ENCODE assay signal across 18 cellular contexts in the genomic region with DNA sequence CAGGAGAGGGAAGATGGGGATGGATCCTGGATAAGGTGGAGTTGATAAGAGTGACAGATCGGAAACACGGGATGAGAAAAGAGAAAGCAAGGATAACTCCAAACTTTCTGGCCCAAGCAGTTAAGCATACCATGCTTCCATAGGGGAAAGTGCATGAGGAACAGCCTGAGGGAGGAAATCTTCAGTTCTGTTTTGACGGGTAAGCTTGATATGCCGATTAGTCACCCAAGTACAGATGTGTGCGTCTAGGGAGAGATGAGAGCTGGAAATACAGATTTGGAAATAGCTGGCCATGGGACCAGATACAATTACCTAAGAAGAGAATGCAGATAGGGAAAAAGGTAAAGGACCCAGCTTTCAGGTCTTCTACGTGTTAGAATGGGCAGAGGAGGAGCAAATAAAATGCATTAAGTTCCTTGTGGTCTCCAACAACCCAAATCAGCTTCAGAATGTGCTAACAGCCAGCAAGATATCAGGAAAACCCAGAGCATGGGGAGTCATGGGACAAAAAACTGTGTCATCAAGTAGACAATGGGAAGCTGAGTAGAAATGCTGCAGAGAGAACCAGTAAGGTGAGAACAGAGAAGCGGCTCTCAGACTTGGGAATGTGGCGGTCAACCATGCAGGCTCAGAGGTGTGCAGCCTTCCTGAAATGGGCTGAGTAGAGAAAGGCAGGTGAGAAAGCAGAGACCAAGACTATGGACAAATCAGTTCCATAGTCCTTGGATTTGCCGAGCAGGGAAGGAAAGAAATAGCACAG. TPM values are rescaled to one million over a fixed set of nuclear protein-coding genes. Genes with fewer than 3 reads are reported as not detected.
DNase-seq lines count a peak whose midpoint lies in the region; ATAC-seq and TF ChIP-seq lines count a peak whose summit lies in the region.
"Had no signal": no experiment of that assay in that cellular context is flagged by ENCODE, and none has a peak within 500 bp of the region (broad histone marks: within the 10 kb centered on the region; RNA-seq: fewer than 3 reads in every experiment).

No MANE protein-coding gene starts in this region.

- no peak overlapping the region for H3K4me3 ChIP-seq in mammary epithelial cell (replicated peaks in 1 of 3; ENCODE audit: insufficient read depth in 1 of 3, low read depth in 2 of 3, low read length in 3 of 3)
- no peak overlapping the region for H3K4me3 ChIP-seq in fibroblast of pulmonary artery (replicated peaks; ENCODE audit: low read depth, low read length)
- H3K4me3 ChIP-seq in dorsolateral prefrontal cortex = no peak overlapping the region

- ATAC-seq in GM19452 (IDR thresholded peaks at IDR 0.05; ENCODE audit: unreplicated experiment) = no peak
- ATAC-seq: PC-3 had no signal

- in situ Hi-C loops in mammary epithelial cell (cut with MboI; ENCODE audit: low sequenced_read_pairs in 2 of 2) = no loop called here

- H2AFZ ChIP-seq in mammary epithelial cell (ENCODE audit: low read depth, low read length) = no peak overlapping the region

- 85% methylated on average over 9 of the region's 9 CpGs for WGBS in mammary epithelial cell (ENCODE audit: low coverage, missing lambda C conversion rate)

- no peaks in the 10 kb centered on the region for H3K4me1 ChIP-seq in mammary epithelial cell (ENCODE audit: insufficient read depth, low read length)

- H4K20me1 ChIP-seq in mammary epithelial cell (ENCODE audit: insufficient read depth, low read length) = no peaks in the 10 kb centered on the region

- no peak overlapping the region for H3K4me2 ChIP-seq in mammary epithelial cell (ENCODE audit: insufficient read depth, low read depth, low read length)
- H3K4me2 ChIP-seq: SK-N-SH had no signal

- BruUV-seq in mammary epithelial cell (replicated peaks; lab: Mats Ljungman, UMichigan) = no TSS peak

- H3K27ac ChIP-seq in mammary epithelial cell (ENCODE audit: insufficient read depth, low read depth, low read length) (no peak overlapping the region), dorsolateral prefrontal cortex (no peak overlapping the region)

- dilution Hi-C loops in mammary epithelial cell (cut with HindIII; ENCODE audit: low sequenced_read_pairs) = no loop called here

- H3K9me3 ChIP-seq in mammary epithelial cell (replicated peaks; ENCODE audit: insufficient read depth, low read length) = no peaks in the 10 kb centered on the region
- H3K9me3 ChIP-seq: SK-N-SH had no signal

- no peaks in the 10 kb centered on the region for H3K79me2 ChIP-seq in mammary epithelial cell (ENCODE audit: insufficient read depth, low read length)

- intact Hi-C loops in mammary epithelial cell (cut with micrococcal nuclease) (no loop called here), dorsolateral prefrontal cortex (cut with DNase I) (no loop called here)

- DNase-seq in EH (ENCODE audit: low read depth) = peak; percentile 39
- DNase-seq in M059J (ENCODE audit: low read depth) = peak; percentile 13
- DNase-seq in mammary epithelial cell = peak; percentile 31
- DNase-seq in fibroblast of pulmonary artery (ENCODE audit: low read depth) = peak; percentile 47
- DNase-seq in dorsolateral prefrontal cortex = no peak
- no peak for DNase-seq in DMS114 treated with DMSO at 0.1 percent for 48 hours (lab: John Stamatoyannopoulos, UW; ENCODE audit: unreplicated experiment)
- no peak for DNase-seq in NCI-H2081 treated with DMSO at 0.1 percent for 48 hours (lab: John Stamatoyannopoulos, UW)
- DNase-seq: C1 segment of cervical spinal cord, DMS153, H9, NCI-H1436 treated with DMSO at 0.1 percent for 48 hours, NCI-H2081, NCI-H2227 treated with DMSO at 0.1 percent for 48 hours, NCI-H526 treated with DMSO at 0.1 percent for 48 hours, PC-3, Right ventricle myocardium superior, SK-N-SH had no signal

- no peaks in the 10 kb centered on the region for H3K36me3 ChIP-seq in mammary epithelial cell (ENCODE audit: insufficient read depth, low read length)

- TF ChIP-seq CTCF in mammary epithelial cell (conservative IDR thresholded peaks at IDR 0.05 in 1 of 2, IDR thresholded peaks at IDR 0.05 in 1 of 2; ENCODE audit: extremely low read depth in 1 of 2, insufficient read depth in 1 of 2, low read depth in 1 of 2, low read length in 2 of 2) (no peak), fibroblast of pulmonary artery (IDR thresholded peaks at IDR 0.05; ENCODE audit: low read length, missing control alignments) (no peak), dorsolateral prefrontal cortex (IDR thresholded peaks at IDR 0.05 in 54 of 56, conservative IDR thresholded peaks at IDR 0.05 in 2 of 56; ENCODE audit: low read depth in 1 of 56, partially characterized antibody in 56 of 56) (no peak)

- CTCF ChIA-PET in mammary epithelial cell (lab: Charles Lee; ENCODE audit: low non-redundant PET) = no interaction called here

- H3K27me3 ChIP-seq in mammary epithelial cell (ENCODE audit: insufficient read depth, low read length) = peaks cover 4% of the 10 kb centered on the region
- peaks cover 0 to 12% (median 0%) of the 10 kb centered on the region in 45 donors for H3K27me3 ChIP-seq in dorsolateral prefrontal cortex

- no peak overlapping the region for H3K9ac ChIP-seq in mammary epithelial cell (ENCODE audit: insufficient read depth, low read length)
- H3K9ac ChIP-seq: SK-N-SH had no signal

RNA-seq across cellular contexts. Expression of a gene that starts 56.3 kb away (rescaled TPM):
- 0.10 and 0.89 TPM in 2 replicates for total RNA-seq in M059J (2014; rRNA removed; shearing (Covaris generic))
- 1 to 10 TPM in 1 of 2 donors, not detected in 1; 1.7 TPM for total RNA-seq in mammary epithelial cell
- 0.12 TPM for polyA plus RNA-seq in mammary epithelial cell
- polyA minus RNA-seq in mammary epithelial cell = not detected
- total RNA-seq in dorsolateral prefrontal cortex = 1 to 10 TPM in 102 of 120 experiments, under 1 TPM in 16, not detected in 2; 0.41 to 5.3 (median 1.7) TPM

Comparison
In these comparisons a context has a peak if more than half of its experiments do, and no peak if none do; other contexts are left out.
1. DNase-seq: peak in EH (single experiment), M059J (single experiment), mammary epithelial cell (single experiment) and fibroblast of pulmonary artery (single experiment); none in dorsolateral prefrontal cortex (0 of 10), DMS114 treated with DMSO at 0.1 percent for 48 hours (single experiment) and NCI-H2081 treated with DMSO at 0.1 percent for 48 hours (single experiment).